In the genomic region with DNA sequence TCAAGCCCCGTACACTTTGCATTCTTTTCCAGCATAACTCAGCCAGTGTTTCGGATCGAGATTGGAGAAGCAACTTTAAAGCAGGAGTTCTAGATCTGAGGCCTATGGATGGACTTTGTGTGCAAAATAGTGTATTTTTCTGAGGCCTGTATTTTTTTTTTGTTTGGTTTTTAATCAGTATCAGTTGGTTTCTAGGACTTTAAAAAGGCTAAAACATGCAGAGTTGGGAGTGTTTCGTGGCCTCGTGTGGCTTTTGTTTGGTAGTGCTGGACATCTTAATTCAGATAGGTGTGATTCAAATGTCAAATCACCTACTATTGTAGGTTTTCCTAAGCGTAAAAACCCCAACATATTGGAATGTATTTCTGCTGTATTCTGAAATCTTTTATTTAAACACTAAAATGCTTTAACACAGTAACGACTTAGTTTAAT, we compare ENCODE assay signal across 8 cellular contexts. TPM values are rescaled to one million over a fixed set of nuclear protein-coding genes. Genes with fewer than 3 reads are reported as not detected.
DNase-seq lines count a peak whose midpoint lies in the region; ATAC-seq, FAIRE-seq and TF ChIP-seq lines count a peak whose summit lies in the region.

No MANE protein-coding gene starts in this region.

- H3K9me3 ChIP-seq in HepG2 (ENCODE audit: low read length) (0 out of 2 replicates have a peak, but pooled peaks cover 3% of the 10 kb centered on the region), upper lobe of left lung (peaks cover 0 to 3% (median 0%) of the 10 kb centered on the region in 4 donors)

- intact Hi-C loops in HepG2 (cut with micrococcal nuclease; ENCODE audit: unreplicated experiment): loop anchor here (2.0 to 10.0 kb wide), 3 partner anchors 46 to 136 kb away; partner anchors contain the start of genes REL and SANBR

- TSS peak; percentile 70 for BruUV-seq in HepG2 (replicated peaks; lab: Mats Ljungman, UMichigan)

- WGBS in adipose tissue, 3 donors: 0 to 2% (median 1%) methylated on average over 7 of the region's 7 CpGs
- under 1% methylated on average over 7 of the region's 7 CpGs for WGBS in HepG2 (ENCODE audit: low lambda C conversion rate)
- 0 to 3% methylated on average over 7 of the region's 7 CpGs for WGBS in upper lobe of left lung, 2 donors

- H3K4me1 ChIP-seq in HepG2 (ENCODE audit: insufficient read depth, low read length) (peaks cover 66% of the 10 kb centered on the region), upper lobe of left lung (peaks cover 19 to 43% (median 33%) of the 10 kb centered on the region in 4 donors)

- H3K36me3 ChIP-seq in HepG2 (replicated peaks in 1 of 2; ENCODE audit: control insufficient read depth in 1 of 2, insufficient read depth in 2 of 2, low read length in 2 of 2): peaks cover 3 to 33% of the 10 kb centered on the region in 2 experiments; a peak in 3 of 5 replicates
- H3K36me3 ChIP-seq in upper lobe of left lung: peaks cover 0 to 17% (median 4%) of the 10 kb centered on the region in 4 donors

- H2AFZ ChIP-seq in HepG2 (ENCODE audit: low read length): no peak overlapping the region

- FAIRE-seq in HepG2 (lab: Jason Lieb, UNC) (no peak), GM12892 (lab: Jason Lieb, UNC) (no peak)

- TF ChIP-seq POLR2A in HepG2 (IDR thresholded peaks at IDR 0.05; ENCODE audit: insufficient read depth in 1 of 2, low read depth in 2 of 2, low read length in 2 of 2) (peak; percentile 61 to 79), upper lobe of left lung (IDR thresholded peaks at IDR 0.05) (no peak), GM12892 (IDR thresholded peaks at IDR 0.05; ENCODE audit: low read depth, low read length) (no peak)

- H3K27me3 ChIP-seq in HepG2 (ENCODE audit: control insufficient read depth in 1 of 2, insufficient read depth in 2 of 2, low read length in 2 of 2): no peaks in the 10 kb centered on the region; a peak in 1 of 5 replicates
- no peaks in the 10 kb centered on the region for H3K27me3 ChIP-seq in upper lobe of left lung

- peaks cover 95% of the 10 kb centered on the region for H3K79me2 ChIP-seq in HepG2 (ENCODE audit: insufficient read depth, low read length)

- CTCF ChIA-PET in HepG2 (lab: Yijun Ruan, JAX; ENCODE audit: low intra/inter-chr PET ratio, low total read pairs): no interaction called here

- 0 out of 2 replicates have a peak, but pooled peaks cover under 1% of the 10 kb centered on the region for H4K20me1 ChIP-seq in HepG2 (ENCODE audit: insufficient read depth, low read length)

- H3K4me3 ChIP-seq in HepG2 (replicated peaks in 1 of 3; ENCODE audit: insufficient read depth in 1 of 3, low read depth in 2 of 3, low read length in 3 of 3): peak overlapping the region; percentile 74 to 94 (median 93)
- H3K4me3 ChIP-seq in upper lobe of left lung: peak overlapping the region; percentile 77 to 89 (median 81)

- in situ Hi-C loops in HepG2 (cut with HindIII; ENCODE audit: extremely low pct_ligation_motif_present, low pct_unique_long_range_greater_than_20kb): no loop called here

- no peak for TF ChIP-seq RAD21 in HepG2 (CRISPR knock-in tag; IDR thresholded peaks at IDR 0.05)

- DNase-seq in DMS53 treated with DMSO at 0.1 percent for 48 hours (lab: John Stamatoyannopoulos, UW; ENCODE audit: unreplicated experiment) (peak; percentile 35), HepG2 (ENCODE audit: low spot score) (no peak), upper lobe of left lung (no peak), GM12892 (ENCODE audit: insufficient read length) (no peak), NCI-H524 (lab: John Stamatoyannopoulos, UW) (no peak)
- DNase-seq in activated CD4-positive, alpha-beta T cell treated with anti-CD3 and anti-CD28 coated beads for 4 hours: no peak

- peak overlapping the region; percentile 83 for H3K4me2 ChIP-seq in HepG2 (ENCODE audit: low read depth, low read length)

- TF ChIP-seq CTCF in HepG2 (CRISPR knock-in tag; IDR thresholded peaks at IDR 0.05) (no peak), upper lobe of left lung (IDR thresholded peaks at IDR 0.05) (no peak)

- TF ChIP-seq EP300 in HepG2 (IDR thresholded peaks at IDR 0.05; ENCODE audit: low read depth in 2 of 2, low read length in 2 of 2) (no peak), HepG2 (CRISPR knock-in tag; IDR thresholded peaks at IDR 0.05; ENCODE audit: borderline replicate concordance) (no peak), upper lobe of left lung (IDR thresholded peaks at IDR 0.05) (peak in 1 of 4 donors; percentile 36)

- H3K27ac ChIP-seq in adipose tissue (ENCODE audit: low read depth, low read length) (peak overlapping the region; percentile 40), HepG2 (ENCODE audit: extremely low read length, insufficient read depth, low read length) (peak overlapping the region; percentile 99), upper lobe of left lung (peak overlapping the region; percentile 90 to 95 (median 94))

- POLR2A ChIA-PET in HepG2 (lab: Yijun Ruan, JAX): interaction anchor here (0.7 to 2.9 kb wide), 5 partner anchors 11 to 520 kb away, joined by 3 to 20 read pairs (median 6); partner anchors contain the start of genes SANBR and XPO1

- peak overlapping the region; percentile 97 for H3K9ac ChIP-seq in HepG2 (ENCODE audit: insufficient read depth, low read depth, low read length)

- ATAC-seq in HG03378 (IDR thresholded peaks at IDR 0.05; ENCODE audit: unreplicated experiment) (peak; percentile 7), HepG2 (no peak), upper lobe of left lung (ENCODE audit: low FRiP score in 2 of 2) (no peak)

RNA-seq across cellular contexts. Expression of gene PUS10, which starts 0.3 kb away (rescaled TPM):
- polyA plus RNA-seq in adipose tissue: 1 to 10 TPM; 2.5 to 3.6 (median 2.8) TPM
- total RNA-seq in HepG2 (2016; rRNA removed; fragmentation: Illumina TruSeq; extraction: Trizol): 44.3 and 52.8 TPM in 2 replicates
- 7.9 and 9.1 TPM in 2 replicates for total RNA-seq in HepG2 (2016; cell fraction: cytosol; rRNA removed; fragmentation: Illumina TruSeq; extraction: Trizol; ENCODE audit: low read depth)
- total RNA-seq in HepG2 (2016; cell fraction: insoluble cytoplasmic fraction; rRNA removed; fragmentation: Illumina TruSeq; extraction: Trizol): 41.8 and 52.5 TPM in 2 replicates
- total RNA-seq in HepG2 (2016; cell fraction: membrane; rRNA removed; fragmentation: Illumina TruSeq; extraction: Trizol): 15.6 and 18.7 TPM in 2 replicates
- total RNA-seq in HepG2 (2016; cell fraction: nucleus; rRNA removed; fragmentation: Illumina TruSeq; extraction: Trizol): 57.0 and 59.6 TPM in 2 replicates
- 33.1 and 41.4 TPM in 2 replicates for polyA plus RNA-seq in HepG2 (2011; rRNA removed)
- 18.5 and 21.5 TPM in 2 replicates for polyA plus RNA-seq in HepG2 (2011; cell fraction: cytosol; rRNA removed)
- polyA plus RNA-seq in HepG2 (2011; cell fraction: nucleus; rRNA removed): 39.8 and 48.9 TPM in 2 replicates
- 16.7 and 41.9 TPM in 2 replicates for polyA plus RNA-seq in HepG2 (2012)
- polyA plus RNA-seq in HepG2 (2016; cell fraction: cytosol; fragmentation: Illumina TruSeq; extraction: Trizol; ENCODE audit: low read depth): 2.6 and 3.6 TPM in 2 replicates
- 35.0 and 35.6 TPM in 2 replicates for polyA plus RNA-seq in HepG2 (2016; cell fraction: insoluble cytoplasmic fraction; fragmentation: Illumina TruSeq; extraction: Trizol; ENCODE audit: low read depth)
- polyA plus RNA-seq in HepG2 (2016; cell fraction: membrane; fragmentation: Illumina TruSeq; extraction: Trizol; ENCODE audit: low read depth): 6.0 and 6.5 TPM in 2 replicates
- polyA plus RNA-seq in HepG2 (2016; cell fraction: nucleus; fragmentation: Illumina TruSeq; extraction: Trizol; ENCODE audit: insufficient read depth, low read depth): 38.1 and 42.1 TPM in 2 replicates
- 1.4 and 19.1 TPM in 2 replicates for polyA minus RNA-seq in HepG2 (2011; rRNA and poly(A)+ RNA removed; ENCODE audit: low replicate concordance)
- polyA minus RNA-seq in HepG2 (2011; cell fraction: cytosol; rRNA and poly(A)+ RNA removed): 28.0 and 29.0 TPM in 2 replicates
- polyA minus RNA-seq in HepG2 (2011; cell fraction: nucleus; rRNA and poly(A)+ RNA removed): 188 and 197 TPM in 2 replicates
- 10 to 100 TPM in 3 of 6 donors, 1 to 10 TPM in 3; 6.1 to 28.3 (median 10.3) TPM for total RNA-seq in upper lobe of left lung
- 9.2 TPM for polyA plus RNA-seq in GM12892 (2012; ENCODE audit: missing spikeins)

RNA-seq across cellular contexts. Expression of gene PEX13, which starts 0.8 kb away (rescaled TPM):
- 10 to 100 TPM in 2 of 3 donors, 1 to 10 TPM in 1; 6.0 to 12.5 (median 10.3) TPM for polyA plus RNA-seq in adipose tissue
- 63.1 and 75.9 TPM in 2 replicates for total RNA-seq in HepG2 (2016; rRNA removed; fragmentation: Illumina TruSeq; extraction: Trizol)
- total RNA-seq in HepG2 (2016; cell fraction: cytosol; rRNA removed; fragmentation: Illumina TruSeq; extraction: Trizol; ENCODE audit: low read depth): 29.0 and 31.0 TPM in 2 replicates
- total RNA-seq in HepG2 (2016; cell fraction: insoluble cytoplasmic fraction; rRNA removed; fragmentation: Illumina TruSeq; extraction: Trizol): 61.3 and 73.7 TPM in 2 replicates
- 48.9 and 49.5 TPM in 2 replicates for total RNA-seq in HepG2 (2016; cell fraction: membrane; rRNA removed; fragmentation: Illumina TruSeq; extraction: Trizol)
- 75.5 and 79.5 TPM in 2 replicates for total RNA-seq in HepG2 (2016; cell fraction: nucleus; rRNA removed; fragmentation: Illumina TruSeq; extraction: Trizol)
- 42.1 and 47.9 TPM in 2 replicates for polyA plus RNA-seq in HepG2 (2011; rRNA removed)
- 38.1 and 43.8 TPM in 2 replicates for polyA plus RNA-seq in HepG2 (2011; cell fraction: cytosol; rRNA removed)
- polyA plus RNA-seq in HepG2 (2011; cell fraction: nucleus; rRNA removed): 16.4 and 19.1 TPM in 2 replicates
- polyA plus RNA-seq in HepG2 (2012): 27.3 and 33.4 TPM in 2 replicates
- 25.3 and 36.5 TPM in 2 replicates for polyA plus RNA-seq in HepG2 (2016; cell fraction: cytosol; fragmentation: Illumina TruSeq; extraction: Trizol; ENCODE audit: low read depth)
- polyA plus RNA-seq in HepG2 (2016; cell fraction: insoluble cytoplasmic fraction; fragmentation: Illumina TruSeq; extraction: Trizol; ENCODE audit: low read depth): 45.3 and 45.9 TPM in 2 replicates
- 36.8 and 42.1 TPM in 2 replicates for polyA plus RNA-seq in HepG2 (2016; cell fraction: membrane; fragmentation: Illumina TruSeq; extraction: Trizol; ENCODE audit: low read depth)
- polyA plus RNA-seq in HepG2 (2016; cell fraction: nucleus; fragmentation: Illumina TruSeq; extraction: Trizol; ENCODE audit: insufficient read depth, low read depth): 48.0 and 48.4 TPM in 2 replicates
- polyA minus RNA-seq in HepG2 (2011; rRNA and poly(A)+ RNA removed; ENCODE audit: low replicate concordance): 35.3 and 78.6 TPM in 2 replicates
- polyA minus RNA-seq in HepG2 (2011; cell fraction: cytosol; rRNA and poly(A)+ RNA removed): 29.3 and 30.9 TPM in 2 replicates
- 93.1 and 98.1 TPM in 2 replicates for polyA minus RNA-seq in HepG2 (2011; cell fraction: nucleus; rRNA and poly(A)+ RNA removed)
- total RNA-seq in upper lobe of left lung: 10 to 100 TPM; 10.7 to 42.8 (median 28.6) TPM
- 9.5 TPM for polyA plus RNA-seq in GM12892 (2012; ENCODE audit: missing spikeins)

RNA-seq across cellular contexts. Expression of gene SANBR, which starts 47.3 kb away (rescaled TPM):
- 1 to 10 TPM; 1.9 to 4.6 (median 2.8) TPM for polyA plus RNA-seq in adipose tissue
- total RNA-seq in HepG2 (2016; rRNA removed; fragmentation: Illumina TruSeq; extraction: Trizol): 20.9 and 22.9 TPM in 2 replicates
- 37.0 and 39.1 TPM in 2 replicates for total RNA-seq in HepG2 (2016; cell fraction: cytosol; rRNA removed; fragmentation: Illumina TruSeq; extraction: Trizol; ENCODE audit: low read depth)
- total RNA-seq in HepG2 (2016; cell fraction: insoluble cytoplasmic fraction; rRNA removed; fragmentation: Illumina TruSeq; extraction: Trizol): 20.4 and 22.7 TPM in 2 replicates
- total RNA-seq in HepG2 (2016; cell fraction: membrane; rRNA removed; fragmentation: Illumina TruSeq; extraction: Trizol): 21.4 and 22.9 TPM in 2 replicates
- 22.7 and 30.0 TPM in 2 replicates for total RNA-seq in HepG2 (2016; cell fraction: nucleus; rRNA removed; fragmentation: Illumina TruSeq; extraction: Trizol)
- polyA plus RNA-seq in HepG2 (2011; rRNA removed): 9.6 and 9.8 TPM in 2 replicates
- polyA plus RNA-seq in HepG2 (2011; cell fraction: cytosol; rRNA removed): 3.2 and 5.0 TPM in 2 replicates
- 9.8 and 14.1 TPM in 2 replicates for polyA plus RNA-seq in HepG2 (2011; cell fraction: nucleus; rRNA removed)
- polyA plus RNA-seq in HepG2 (2012): 7.5 and 9.2 TPM in 2 replicates
- polyA plus RNA-seq in HepG2 (2016; cell fraction: cytosol; fragmentation: Illumina TruSeq; extraction: Trizol; ENCODE audit: low read depth): 8.4 and 10.5 TPM in 2 replicates
- 17.9 and 18.6 TPM in 2 replicates for polyA plus RNA-seq in HepG2 (2016; cell fraction: insoluble cytoplasmic fraction; fragmentation: Illumina TruSeq; extraction: Trizol; ENCODE audit: low read depth)
- polyA plus RNA-seq in HepG2 (2016; cell fraction: membrane; fragmentation: Illumina TruSeq; extraction: Trizol; ENCODE audit: low read depth): 11.8 and 13.5 TPM in 2 replicates
- 34.4 and 34.6 TPM in 2 replicates for polyA plus RNA-seq in HepG2 (2016; cell fraction: nucleus; fragmentation: Illumina TruSeq; extraction: Trizol; ENCODE audit: insufficient read depth, low read depth)
- 8.9 and 9.9 TPM in 2 replicates for polyA minus RNA-seq in HepG2 (2011; rRNA and poly(A)+ RNA removed; ENCODE audit: low replicate concordance)
- polyA minus RNA-seq in HepG2 (2011; cell fraction: cytosol; rRNA and poly(A)+ RNA removed): 9.3 and 10.5 TPM in 2 replicates
- polyA minus RNA-seq in HepG2 (2011; cell fraction: nucleus; rRNA and poly(A)+ RNA removed): 39.1 and 47.9 TPM in 2 replicates
- 10 to 100 TPM in 3 of 6 donors, 1 to 10 TPM in 3; 7.3 to 40.3 (median 9.0) TPM for total RNA-seq in upper lobe of left lung
- 7.6 TPM for polyA plus RNA-seq in GM12892 (2012; ENCODE audit: missing spikeins)

Comparison
In these comparisons a context has a peak if more than half of its experiments do, and no peak if none do; other contexts are left out.
1. H3K27ac ChIP-seq: peak in every context shown above with its lines; median percentile 99 in HepG2; 94 in upper lobe of left lung; 40 in adipose tissue.
2. POLR2A ChIP-seq: peak in HepG2 (2 of 2); none in upper lobe of left lung (0 of 4) and GM12892 (single experiment).